ENCODE assay signal across 9 cellular contexts in the genomic region with DNA sequence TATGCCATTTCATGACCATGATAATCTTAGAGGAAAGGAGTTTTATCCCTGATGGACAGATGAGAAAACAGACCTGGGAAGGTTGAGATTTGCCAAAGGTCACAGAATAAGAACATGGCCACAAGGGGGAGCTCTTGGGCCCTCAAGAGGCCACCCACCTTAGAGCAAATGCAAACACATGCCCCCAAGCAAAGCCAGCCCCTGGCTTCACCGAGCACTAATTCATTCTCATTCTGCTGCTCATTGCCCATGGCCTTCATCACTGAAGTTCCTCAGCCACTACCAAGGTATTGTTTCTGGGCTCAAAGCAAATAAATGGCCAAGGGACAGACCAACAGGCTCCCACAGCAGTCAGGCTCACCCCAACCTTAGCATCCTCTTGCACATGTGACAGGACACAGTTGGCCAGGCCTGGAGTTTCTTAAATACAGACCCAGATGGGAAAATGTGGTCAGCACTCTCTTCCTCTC. TPM values are rescaled to one million over a fixed set of nuclear protein-coding genes. Genes with fewer than 3 reads are reported as not detected.
DNase-seq lines count a peak whose midpoint lies in the region; ATAC-seq lines count a peak whose summit lies in the region.
"Had no signal": no experiment of that assay in that cellular context is flagged by ENCODE, and none has a peak within 500 bp of the region (broad histone marks: within the 10 kb centered on the region; RNA-seq: fewer than 3 reads in every experiment).

No MANE protein-coding gene starts in this region.

- ATAC-seq in GM21447 (IDR thresholded peaks at IDR 0.05; ENCODE audit: unreplicated experiment) (peak; percentile 36), memory B cell (ENCODE audit: low read depth) (peak; percentile 89), HG03521 (IDR thresholded peaks at IDR 0.05; ENCODE audit: unreplicated experiment) (no peak)

- no peak overlapping the region for H3K4me3 Mint-ChIP-seq in memory B cell

- no peaks in the 10 kb centered on the region for H3K9me3 Mint-ChIP-seq in memory B cell

- peaks cover 22% of the 10 kb centered on the region for H3K36me3 Mint-ChIP-seq in memory B cell

- no peaks in the 10 kb centered on the region for H3K27me3 Mint-ChIP-seq in memory B cell

- H3K27ac Mint-ChIP-seq in memory B cell: peak overlapping the region; percentile 86

- peaks cover 15% of the 10 kb centered on the region for H3K4me1 Mint-ChIP-seq in memory B cell

- peak; percentile 68 for DNase-seq in COLO668 (lab: John Stamatoyannopoulos, UW; ENCODE audit: unreplicated experiment)
- peak; percentile 10 to 40 for DNase-seq in NCI-H1930 (lab: John Stamatoyannopoulos, UW)
- peak; percentile 11 for DNase-seq in activated CD4-positive, alpha-beta T cell treated with anti-CD3 and anti-CD28 coated beads for 1 hour
- peak; percentile 63 to 83 for DNase-seq in dermis microvascular lymphatic vessel endothelial cell (ENCODE audit: low read depth in 2 of 2)
- DNase-seq in memory B cell (ENCODE audit: low spot score in 2 of 2): peak; percentile 77 to 85
- peak; percentile 26 to 27 for DNase-seq in stimulated activated CD8-positive, alpha-beta memory T cell treated with anti-CD3 and anti-CD28 coated beads, Interleukin-4, amount 100 ng/mL, for 1 hour (ENCODE audit: low read depth in 2 of 2, low spot score in 1 of 2)

RNA-seq across cellular contexts. Expression of a gene that starts 44.2 kb away (rescaled TPM):
- 51.1 and 122 TPM in 2 replicates for total RNA-seq in dermis microvascular lymphatic vessel endothelial cell

RNA-seq across cellular contexts. Expression of a gene that starts 52.6 kb away (rescaled TPM):
- not detected in 2 replicates for total RNA-seq in dermis microvascular lymphatic vessel endothelial cell
- total RNA-seq: activated CD8-positive, alpha-beta memory T cell treated with anti-CD3 and anti-CD28 coated beads for 36 hours had no signal

Comparison
In these comparisons a context has a peak if more than half of its experiments do, and no peak if none do; other contexts are left out.
1. DNase-seq: peak in every context shown above with its lines; median percentile 81 in memory B cell; 73 in dermis microvascular lymphatic vessel endothelial cell; 68 in COLO668; 26 in stimulated activated CD8-positive, alpha-beta memory T cell treated with anti-CD3 and anti-CD28 coated beads, Interleukin-4, amount 100 ng/mL, for 1 hour; 25 in NCI-H1930; 11 in activated CD4-positive, alpha-beta T cell treated with anti-CD3 and anti-CD28 coated beads for 1 hour.